18 cellular contexts compared by ENCODE assay signal in genomic region chr7:133016629-133017028, GRCh38.
"Had no signal": no experiment of that assay in that cellular context is flagged by ENCODE, and none has a peak within 500 bp of the region (broad histone marks: within the 10 kb centered on the region; RNA-seq: fewer than 3 reads in every experiment).

No MANE protein-coding gene starts in this region.

- H3K4me3 ChIP-seq: esophagus muscularis mucosa, left ventricle myocardium inferior, lower lobe of right lung, stomach, thoracic aorta, transverse colon had no signal

- H3K36me3 ChIP-seq: left ventricle myocardium inferior, lower lobe of right lung, neutrophil, thoracic aorta, transverse colon had no signal

- H3K9me3 ChIP-seq: esophagus muscularis mucosa, left ventricle myocardium inferior, lower lobe of right lung, neutrophil, stomach, thoracic aorta, transverse colon had no signal

- ATAC-seq: left cardiac atrium, lower lobe of right lung, sciatic nerve had no signal

- H3K4me1 ChIP-seq: lower lobe of right lung, transverse colon had no signal

- H3K27ac ChIP-seq: epithelial cell of prostate, esophagus muscularis mucosa, left ventricle myocardium inferior, lower lobe of right lung, neutrophil, stomach, thoracic aorta, transverse colon had no signal

- H3K27me3 ChIP-seq: esophagus muscularis mucosa, neutrophil, stomach, transverse colon had no signal

- DNase-seq: effector memory CD4-positive, alpha-beta T cell; immature natural killer cell; kidney; left cardiac atrium; left ventricle myocardium inferior; lower lobe of right lung; mesendoderm; naive B cell; posterior cingulate gyrus; stimulated activated naive CD4-positive, alpha-beta T cell; stomach; substantia nigra; transverse colon had no signal
